In genomic region chr1:200907611-200908097, GRCh38 we compare ENCODE assay signal across 9 cellular contexts. TPM values are rescaled to one million over a fixed set of nuclear protein-coding genes. Genes with fewer than 3 reads are reported as not detected.
DNase-seq lines count a peak whose midpoint lies in the region; ATAC-seq and TF ChIP-seq lines count a peak whose summit lies in the region.
"Had no signal": no experiment of that assay in that cellular context is flagged by ENCODE, and none has a peak within 500 bp of the region (broad histone marks: within the 10 kb centered on the region; RNA-seq: fewer than 3 reads in every experiment).

No MANE protein-coding gene starts in this region.

- no peak overlapping the region for H3K4me3 ChIP-seq in esophagus squamous epithelium
- no peak overlapping the region for H3K4me3 ChIP-seq in thyroid gland (replicated peaks in 1 of 3)

- H3K27ac ChIP-seq in esophagus squamous epithelium (peak overlapping the region; percentile 43 to 72 (median 68)), thyroid gland (no peak overlapping the region)

- TF ChIP-seq POLR2A in esophagus squamous epithelium (IDR thresholded peaks at IDR 0.05) (no peak), thyroid gland (IDR thresholded peaks at IDR 0.05) (no peak)

- H3K4me1 ChIP-seq in esophagus squamous epithelium (peaks cover 20 to 92% (median 38%) of the 10 kb centered on the region in 3 donors), thyroid gland (no peaks in the 10 kb centered on the region)

- H3K27me3 ChIP-seq in esophagus squamous epithelium (no peaks in the 10 kb centered on the region), thyroid gland (no peaks in the 10 kb centered on the region)

- ATAC-seq in GM21390 (IDR thresholded peaks at IDR 0.05; ENCODE audit: unreplicated experiment) (peak; percentile 70), HG03460 (IDR thresholded peaks at IDR 0.05; ENCODE audit: unreplicated experiment) (peak; percentile 48)

- TF ChIP-seq CTCF in GM10266 (IDR thresholded peaks at IDR 0.05; ENCODE audit: control insufficient read depth, insufficient read depth, low read depth, missing control alignments), result no peak
- peak in 1 of 6 experiments; percentile 6 for TF ChIP-seq CTCF in esophagus squamous epithelium (IDR thresholded peaks at IDR 0.05)
- TF ChIP-seq CTCF in thyroid gland (IDR thresholded peaks at IDR 0.05), result no peak

- WGBS in esophagus squamous epithelium, 2 donors, result 67 to 70% methylated on average over 3 to 5 of the region's 5 CpGs
- WGBS in thyroid gland, 2 donors, result 88 to 89% methylated on average over 5 of the region's 5 CpGs

- intact Hi-C loops in esophagus squamous epithelium (cut with DNase I), result no loop called here
- intact Hi-C loops in thyroid gland (cut with DNase I), result no loop called here

- H3K36me3 ChIP-seq in esophagus squamous epithelium, result peaks cover 0 to 57% (median 13%) of the 10 kb centered on the region in 3 donors
- no peaks in the 10 kb centered on the region for H3K36me3 ChIP-seq in thyroid gland

- DNase-seq in GM10266 (ENCODE audit: extremely low spot score), result peak; percentile 65
- no peak for DNase-seq in esophagus squamous epithelium (lab: John Stamatoyannopoulos, UW)
- DNase-seq in amygdala (lab: John Stamatoyannopoulos, UW), result no peak
- no peak for DNase-seq in COR-L47 (lab: John Stamatoyannopoulos, UW)
- no peak for DNase-seq in stimulated activated CD4-positive, alpha-beta T cell treated with anti-CD3 and anti-CD28 coated beads, Interleukin-4, amount 100 ng/mL, for 24 hours
- no peak for DNase-seq in thyroid gland
- DNase-seq: NCI-H1694 treated with DMSO at 0.1 percent for 48 hours had no signal

- H3K9me3 ChIP-seq in esophagus squamous epithelium (no peaks in the 10 kb centered on the region), thyroid gland (no peaks in the 10 kb centered on the region)

RNA-seq across cellular contexts. Expression of gene INAVA, which starts 13.0 kb away (rescaled TPM):
- total RNA-seq in esophagus squamous epithelium (100 to 1,000 TPM in 1 of 4 donors, 10 to 100 TPM in 3; 45.6 to 102 (median 58.4) TPM), thyroid gland (under 1 TPM in 1 of 4 donors, not detected in 3; 0.27 TPM)

RNA-seq across cellular contexts. Expression of gene GPR25, which starts 34.9 kb away (rescaled TPM):
- total RNA-seq in esophagus squamous epithelium (1 to 10 TPM in 1 of 4 donors, not detected in 3; 1.3 TPM), thyroid gland (under 1 TPM in 1 of 4 donors, not detected in 3; 0.27 TPM)

Comparison
In these comparisons a context has a peak if more than half of its experiments do, and no peak if none do; other contexts are left out.
1. H3K27ac ChIP-seq: peak in esophagus squamous epithelium (4 of 4); none in thyroid gland (0 of 3).
2. RNA of gene INAVA, which starts 13.0 kb away (total RNA-seq): 45.6 to 102 TPM in esophagus squamous epithelium; 0.27 TPM in thyroid gland; every median in the first group is over 10 times any median in the second.